1 cellular context compared by ENCODE assay signal in the genomic region with DNA sequence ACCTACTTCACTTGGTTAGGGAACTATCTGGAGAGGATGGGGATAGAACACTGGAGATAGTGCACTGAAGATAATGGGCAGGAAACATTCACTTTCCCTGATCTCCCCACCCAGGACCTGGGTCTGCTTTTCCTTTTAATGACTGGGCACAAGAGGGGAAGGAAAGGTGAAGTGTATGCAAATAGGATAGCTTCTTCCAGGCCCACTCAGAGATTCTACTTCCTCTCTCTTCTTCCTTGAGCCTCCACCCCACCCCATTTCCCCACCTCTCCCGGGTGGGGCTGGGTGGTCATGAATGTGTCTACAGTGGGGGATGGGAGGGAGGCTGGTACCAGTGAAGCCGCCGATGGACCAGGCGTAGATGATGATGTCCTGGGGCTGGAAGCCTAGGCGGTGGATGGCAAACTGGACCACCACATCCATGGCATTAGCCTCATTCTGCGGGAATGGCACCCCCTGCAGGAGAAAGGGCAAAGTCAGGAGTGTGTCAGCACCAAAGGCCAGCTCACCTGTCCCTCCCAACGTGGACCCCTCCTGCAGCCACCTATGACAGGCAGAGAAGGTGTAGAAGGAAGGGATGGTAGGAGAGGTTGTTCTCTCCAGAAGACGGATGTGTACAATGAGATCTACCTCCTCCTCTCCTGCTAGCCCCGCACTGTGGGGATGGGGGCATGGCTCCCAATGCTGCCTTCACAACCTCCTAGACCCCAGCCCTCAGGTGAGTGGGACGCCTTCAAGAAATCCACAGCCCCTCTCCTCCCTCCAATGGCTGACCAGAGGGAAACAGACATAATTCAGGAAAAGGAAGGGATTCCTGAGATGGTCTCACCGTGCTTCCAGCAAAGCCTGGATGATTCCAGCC.
TF ChIP-seq lines count a peak whose summit lies in the region.

No MANE protein-coding gene starts in this region.

TF ChIP-seq in endothelial cell of umbilical vein, 7 proteins besides CTCF, POLR2A, EP300 and RAD21:
- TF ChIP-seq, protein P1, sequence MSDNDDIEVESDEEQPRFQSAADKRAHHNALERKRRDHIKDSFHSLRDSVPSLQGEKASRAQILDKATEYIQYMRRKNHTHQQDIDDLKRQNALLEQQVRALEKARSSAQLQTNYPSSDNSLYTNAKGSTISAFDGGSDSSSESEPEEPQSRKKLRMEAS (IDR thresholded peaks at IDR 0.05; ENCODE audit: insufficient read depth, insufficient read length), result no peak
- no peak for TF ChIP-seq EZH2 (IDR thresholded peaks at IDR 0.05; ENCODE audit: borderline replicate concordance, low read depth, low read length, severe bottlenecking)
- TF ChIP-seq GATA2 (IDR thresholded peaks at IDR 0.05; ENCODE audit: insufficient read depth, insufficient read length, low read depth, low read length), result no peak
- no peak for TF ChIP-seq FOS (IDR thresholded peaks at IDR 0.05; ENCODE audit: borderline replicate concordance, insufficient read depth, low read length)
- TF ChIP-seq JUN (IDR thresholded peaks at IDR 0.05; ENCODE audit: borderline replicate concordance, insufficient read depth, insufficient read length, low read depth), result no peak
- no peak for TF ChIP-seq MYC (IDR thresholded peaks at IDR 0.05; ENCODE audit: low read depth, low read length)
- no peak for TF ChIP-seq POLR2AphosphoS5 (IDR thresholded peaks at IDR 0.05; ENCODE audit: insufficient read depth, low read depth, low read length)
TF ChIP-seq in endothelial cell of umbilical vein: peak in this region for 0.
